Comparison of ENCODE assay signal across 27 cellular contexts in genomic region chr6:67538032-67538431, GRCh38.
"Had no signal": no experiment of that assay in that cellular context is flagged by ENCODE, and none has a peak within 500 bp of the region (broad histone marks: within the 10 kb centered on the region; RNA-seq: fewer than 3 reads in every experiment).

No MANE protein-coding gene starts in this region.

- ATAC-seq: effector memory CD8-positive, alpha-beta T cell; esophagus mucosa; foreskin keratinocyte; gastrocnemius medialis; gastroesophageal sphincter; heart left ventricle; heart right ventricle had no signal

- H3K27me3 ChIP-seq: colonic mucosa, dorsolateral prefrontal cortex, esophagus muscularis mucosa, esophagus squamous epithelium, foreskin keratinocyte, gastrocnemius medialis, gastroesophageal sphincter, heart left ventricle, heart right ventricle had no signal

- H3K4me1 ChIP-seq: colonic mucosa, esophagus muscularis mucosa, esophagus squamous epithelium, foreskin keratinocyte, gastrocnemius medialis, gastroesophageal sphincter, heart left ventricle, heart right ventricle had no signal

- DNase-seq: colonic mucosa; cortex of kidney; dermis blood vessel endothelial cell; dorsolateral prefrontal cortex; effector CD4-positive, alpha-beta T cell; effector CD8-positive, alpha-beta T cell; effector memory CD4-positive, alpha-beta T cell; effector memory CD8-positive, alpha-beta T cell; endodermal cell; erythroblast; esophagus squamous epithelium; foreskin fibroblast; foreskin keratinocyte; foreskin melanocyte; gastrocnemius medialis; glutamatergic neuron; head of caudate nucleus; heart left ventricle; heart right ventricle had no signal

- H3K9me3 ChIP-seq: colonic mucosa, esophagus muscularis mucosa, gastrocnemius medialis, gastroesophageal sphincter had no signal

- H3K27ac ChIP-seq: colonic mucosa, coronary artery, dorsolateral prefrontal cortex, epithelial cell of prostate, esophagus muscularis mucosa, esophagus squamous epithelium, foreskin keratinocyte, gastrocnemius medialis, gastroesophageal sphincter, heart left ventricle, heart right ventricle had no signal

- H3K4me3 ChIP-seq: colonic mucosa, coronary artery, dorsolateral prefrontal cortex, esophagus muscularis mucosa, esophagus squamous epithelium, gastrocnemius medialis, gastroesophageal sphincter, heart left ventricle, heart right ventricle had no signal

- H3K36me3 ChIP-seq: colonic mucosa, esophagus muscularis mucosa, esophagus squamous epithelium, gastrocnemius medialis, gastroesophageal sphincter, heart left ventricle, heart right ventricle had no signal

- FAIRE-seq: colon, endothelial cell of umbilical vein, frontal cortex had no signal
